Comparison of ENCODE assay signal across 19 cellular contexts in the genomic region with DNA sequence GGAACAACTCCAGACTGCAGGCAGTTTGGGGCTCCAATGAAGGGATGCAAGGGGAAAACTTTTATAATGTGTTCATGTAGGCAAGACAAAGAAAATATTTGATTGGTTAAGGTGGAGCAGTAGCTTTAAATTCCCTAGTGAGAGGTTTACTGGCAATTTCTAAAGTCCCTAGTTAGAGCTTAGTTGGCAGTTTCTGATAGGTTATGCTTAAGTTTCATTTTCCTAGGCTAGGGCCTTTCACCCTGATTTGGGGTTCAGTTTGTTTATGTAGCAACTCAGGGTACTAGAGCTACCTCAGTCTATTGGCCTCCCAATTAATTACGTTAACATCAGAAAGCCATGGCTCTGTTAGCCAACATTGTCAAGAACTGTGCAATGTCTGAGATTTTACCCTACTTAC. TPM values are rescaled to one million over a fixed set of nuclear protein-coding genes. Genes with fewer than 3 reads are reported as not detected.
"Had no signal": no experiment of that assay in that cellular context is flagged by ENCODE, and none has a peak within 500 bp of the region (broad histone marks: within the 10 kb centered on the region; RNA-seq: fewer than 3 reads in every experiment).

No MANE protein-coding gene starts in this region.

- H3K9me3 ChIP-seq: ascending aorta, left ventricle myocardium inferior, mucosa of descending colon, neutrophil, right atrium auricular region, tibial artery, uterus had no signal

- H3K36me3 ChIP-seq: neutrophil, uterus, WERI-Rb-1 had no signal

- H3K4me3 ChIP-seq: ascending aorta, left ventricle myocardium inferior, mucosa of descending colon, right atrium auricular region, skin epidermis, tibial artery, uterus had no signal

- H3K4me3 Mint-ChIP-seq: dendritic cell treated with granulocyte-macrophage colony-stimulating factor and Interleukin-4, amounts not matched to agents 40 ng/mL and 50 ng/mL, for 4 days had no signal

- H3K27me3 ChIP-seq: ascending aorta, foreskin keratinocyte, neutrophil, right atrium auricular region, tibial artery, uterus had no signal

- H3K27ac Mint-ChIP-seq: dendritic cell treated with granulocyte-macrophage colony-stimulating factor and Interleukin-4, amounts not matched to agents 40 ng/mL and 50 ng/mL, for 4 days had no signal

- H3K4me1 ChIP-seq: ascending aorta, foreskin keratinocyte, left ventricle myocardium inferior, right atrium auricular region, tibial artery, uterus had no signal

- H3K27ac ChIP-seq: ascending aorta, foreskin keratinocyte, left ventricle myocardium inferior, neutrophil, right atrium auricular region, skin epidermis, tibial artery, uterus, WERI-Rb-1 had no signal

- H3K9me3 Mint-ChIP-seq: dendritic cell treated with granulocyte-macrophage colony-stimulating factor and Interleukin-4, amounts not matched to agents 40 ng/mL and 50 ng/mL, for 4 days had no signal

- ATAC-seq: mucosa of descending colon had no signal

- DNase-seq: activated T-cell treated with anti-CD3 and anti-CD28 coated beads, Interleukin-2, amount 50 U/mL, for 48 hours; effector memory CD4-positive, alpha-beta T cell; foreskin keratinocyte; glutamatergic neuron; hypothalamus; left ventricle myocardium inferior; mucosa of descending colon; naive thymus-derived CD4-positive, alpha-beta T cell; stimulated activated CD4-positive, alpha-beta T cell treated with anti-CD3 and anti-CD28 coated beads, Interleukin-15, amount 100 ng/mL, for 24 hours; stimulated activated CD4-positive, alpha-beta T cell treated with anti-CD3 and anti-CD28 coated beads, Interleukin-4, amount 100 ng/mL, for 1 hour; stimulated activated naive CD4-positive, alpha-beta T cell; tibial artery; uterus; WERI-Rb-1 had no signal

RNA-seq across cellular contexts. Expression of a gene that starts 14.6 kb away (rescaled TPM):
- total RNA-seq: ascending aorta had no signal
